In the genomic region with DNA sequence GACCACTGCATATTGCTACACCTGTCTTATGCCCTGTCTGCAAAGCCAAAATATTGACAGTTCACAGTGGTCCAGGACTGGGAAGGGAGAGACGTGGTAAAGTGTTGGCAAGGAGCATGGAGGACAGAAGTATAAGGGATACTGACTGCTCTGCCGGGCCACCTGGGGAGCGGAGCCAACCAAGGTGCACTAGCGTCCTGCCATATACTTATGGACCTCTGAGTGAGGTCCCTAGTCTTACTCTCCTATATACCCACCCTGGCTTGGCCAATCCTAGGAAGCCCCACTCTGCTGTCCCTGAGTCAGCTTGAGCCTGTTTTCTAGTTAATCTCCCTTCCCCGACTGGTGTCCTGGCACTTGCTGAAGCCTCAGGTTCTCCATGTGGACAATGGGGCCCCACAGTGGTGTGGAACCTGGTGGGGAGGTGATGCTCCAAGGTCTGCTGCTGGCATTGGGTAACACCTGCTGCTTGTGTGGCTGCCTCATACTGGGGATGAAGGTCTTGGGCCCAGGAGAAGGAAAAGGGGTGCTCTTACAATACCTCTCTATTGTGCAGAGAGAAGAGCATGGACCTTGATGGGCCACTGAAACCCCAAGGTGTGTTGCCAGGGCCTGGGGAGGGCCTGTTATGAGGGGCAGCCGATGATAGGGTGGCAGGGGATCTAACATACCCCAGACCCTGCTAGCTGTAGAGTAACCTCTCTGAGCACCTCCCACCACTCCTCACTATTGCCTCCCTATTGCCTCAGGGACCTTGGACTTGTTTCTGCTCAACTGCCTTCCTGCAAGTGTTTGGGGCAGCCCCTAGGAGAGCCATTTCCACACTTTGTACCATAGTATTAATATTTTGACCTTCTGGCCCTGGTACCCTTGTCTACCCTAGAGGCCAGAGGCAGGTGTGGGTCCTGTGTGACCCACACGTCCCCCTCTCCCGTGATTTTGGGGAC, we compare ENCODE assay signal across 18 cellular contexts. TPM values are rescaled to one million over a fixed set of nuclear protein-coding genes. Genes with fewer than 3 reads are reported as not detected.
DNase-seq lines count a peak whose midpoint lies in the region; ATAC-seq, FAIRE-seq and TF ChIP-seq lines count a peak whose summit lies in the region.
"Had no signal": no experiment of that assay in that cellular context is flagged by ENCODE, and none has a peak within 500 bp of the region (broad histone marks: within the 10 kb centered on the region; RNA-seq: fewer than 3 reads in every experiment).

No MANE protein-coding gene starts in this region.

- ATAC-seq in DND-41 (ENCODE audit: insufficient read depth, low read depth) (no peak), HG03565 (IDR thresholded peaks at IDR 0.05; ENCODE audit: unreplicated experiment) (no peak)
- ATAC-seq in activated CD8-positive, alpha-beta T cell treated with anti-CD3 and anti-CD28 coated beads for 36 hours = no peak

- H3K4me3 ChIP-seq in BLaER1 (0 out of 2 replicates have a peak overlapping the region, but pooled peaks have one; percentile 65), DND-41 (ENCODE audit: low read depth in 1 of 2, low read length in 2 of 2) (no peak overlapping the region), kidney (ENCODE audit: low read length in 2 of 2) (no peak overlapping the region), WERI-Rb-1 (ENCODE audit: low read depth, low read length) (no peak overlapping the region)

- H3K79me2 ChIP-seq in DND-41 (ENCODE audit: insufficient read depth, low read length) = no peaks in the 10 kb centered on the region

- TF ChIP-seq CTCF in DND-41 (IDR thresholded peaks at IDR 0.05; ENCODE audit: borderline replicate concordance, extremely low read depth, low read length, poor library complexity, severe bottlenecking) (no peak), kidney (IDR thresholded peaks at IDR 0.05; ENCODE audit: borderline replicate concordance, extremely low read depth, insufficient read depth) (no peak), WERI-Rb-1 (IDR thresholded peaks at IDR 0.05; ENCODE audit: low read depth, low read length) (no peak), GM13976 (IDR thresholded peaks at IDR 0.05; ENCODE audit: borderline replicate concordance, control extremely low read depth, extremely low read depth, insufficient read depth, missing control alignments) (no peak)
- TF ChIP-seq CTCF in activated CD8-positive, alpha-beta T cell treated with anti-CD3 and anti-CD28 coated beads for 36 hours (IDR thresholded peaks at IDR 0.05) = no peak

- H4K20me1 ChIP-seq in BLaER1 = no peaks in the 10 kb centered on the region
- no peaks in the 10 kb centered on the region for H4K20me1 ChIP-seq in DND-41 (ENCODE audit: insufficient read depth, low read length)

- peaks cover 8% of the 10 kb centered on the region for H3K4me1 Mint-ChIP-seq in activated CD8-positive, alpha-beta T cell treated with anti-CD3 and anti-CD28 coated beads for 36 hours (ENCODE audit: low read depth)

- in situ Hi-C loops in GM13976 (cut with MboI; ENCODE audit: low sequenced_read_pairs, unreplicated experiment) = no loop called here

- H3K27me3 Mint-ChIP-seq in activated CD8-positive, alpha-beta T cell treated with anti-CD3 and anti-CD28 coated beads for 36 hours = peaks cover 11% of the 10 kb centered on the region

- H3K9me3 ChIP-seq in BLaER1 (no peaks in the 10 kb centered on the region), DND-41 (ENCODE audit: insufficient read depth, low read length, severe bottlenecking) (no peaks in the 10 kb centered on the region), kidney (ENCODE audit: control insufficient read depth in 1 of 2, low read length in 2 of 2) (no peaks in the 10 kb centered on the region), WERI-Rb-1 (ENCODE audit: severe bottlenecking) (no peaks in the 10 kb centered on the region)
- H3K9me3 ChIP-seq: pancreas, Peyer's patch, thoracic aorta had no signal

- CTCF ChIA-PET in activated CD8-positive, alpha-beta T cell treated with anti-CD3 and anti-CD28 coated beads for 36 hours (lab: Charles Lee) = interaction anchor here (1.5 to 2.6 kb wide), 2 partner anchors 17 kb away, joined by 4 to 12 read pairs; a partner anchor contains a TSS

- H3K4me2 ChIP-seq in BLaER1 = peak overlapping the region; percentile 89
- H3K4me2 ChIP-seq in DND-41 (ENCODE audit: insufficient read depth, low read length) = peak overlapping the region; percentile 88; the same call in 1 of the 2 replicates

- H3K9ac ChIP-seq in BLaER1 (peak overlapping the region; percentile 81), DND-41 (ENCODE audit: low read depth, low read length) (peak overlapping the region; percentile 64; the same call in 1 of the 2 replicates), kidney (ENCODE audit: low read length in 2 of 2) (no peak overlapping the region)

- H3K4me1 ChIP-seq in BLaER1 (peaks cover 28% of the 10 kb centered on the region), DND-41 (ENCODE audit: insufficient read depth, low read length) (peaks cover 20% of the 10 kb centered on the region), kidney (ENCODE audit: control insufficient read depth in 1 of 2, insufficient read depth in 1 of 2, low read depth in 1 of 2, low read length in 2 of 2) (peaks cover 0 to 2% of the 10 kb centered on the region in 2 donors)

- H3K27ac Mint-ChIP-seq in activated CD8-positive, alpha-beta T cell treated with anti-CD3 and anti-CD28 coated beads for 36 hours = no peak overlapping the region

- H3K27me3 ChIP-seq in BLaER1 (no peaks in the 10 kb centered on the region), DND-41 (ENCODE audit: insufficient read depth, low read length, poor library complexity) (peaks cover 6% of the 10 kb centered on the region), WERI-Rb-1 (ENCODE audit: insufficient read depth, low read depth, severe bottlenecking) (no peaks in the 10 kb centered on the region)
- H3K27me3 ChIP-seq: pancreas had no signal

- intact Hi-C loops in activated CD8-positive, alpha-beta T cell treated with anti-CD3 and anti-CD28 coated beads for 36 hours (cut with micrococcal nuclease) = no loop called here
- intact Hi-C loops in kidney (cut with DNase I) = no loop called here

- peak overlapping the region; percentile 76 for H3K4me3 Mint-ChIP-seq in activated CD8-positive, alpha-beta T cell treated with anti-CD3 and anti-CD28 coated beads for 36 hours

- no peaks in the 10 kb centered on the region for H3K9me3 Mint-ChIP-seq in activated CD8-positive, alpha-beta T cell treated with anti-CD3 and anti-CD28 coated beads for 36 hours

- H3K36me3 ChIP-seq in BLaER1 (no peaks in the 10 kb centered on the region), DND-41 (ENCODE audit: insufficient read depth, low read length) (no peaks in the 10 kb centered on the region), kidney (ENCODE audit: control insufficient read depth in 1 of 2, insufficient read depth in 2 of 2, low read length in 2 of 2) (no peaks in the 10 kb centered on the region), WERI-Rb-1 (no peaks in the 10 kb centered on the region)
- H3K36me3 ChIP-seq: pancreas, Peyer's patch, thoracic aorta had no signal

- no peak for FAIRE-seq in kidney (lab: Jason Lieb, UNC)
- FAIRE-seq: pancreas had no signal

- POLR2A ChIA-PET in activated CD8-positive, alpha-beta T cell treated with anti-CD3 and anti-CD28 coated beads for 36 hours (lab: Charles Lee) = interaction anchor here (2.3 kb wide), 1 partner anchor 16 kb away, joined by 13 read pairs; a partner anchor contains a TSS

- peak overlapping the region; percentile 94 for H3K27ac ChIP-seq in BLaER1
- no peak overlapping the region for H3K27ac ChIP-seq in DND-41 (ENCODE audit: low read length)
- no peak overlapping the region for H3K27ac ChIP-seq in kidney (ENCODE audit: low read depth in 2 of 2, low read length in 2 of 2)
- H3K27ac ChIP-seq in WERI-Rb-1 = no peak overlapping the region
- H3K27ac ChIP-seq: pancreas, Peyer's patch, thoracic aorta had no signal

- no peaks in the 10 kb centered on the region for H3K36me3 Mint-ChIP-seq in activated CD8-positive, alpha-beta T cell treated with anti-CD3 and anti-CD28 coated beads for 36 hours (ENCODE audit: low read depth)

- no peak overlapping the region for H2AFZ ChIP-seq in DND-41 (ENCODE audit: low read depth, low read length)

- no peak for DNase-seq in DND-41
- DNase-seq in activated CD8-positive, alpha-beta T cell treated with anti-CD3 and anti-CD28 coated beads for 36 hours = no peak
- peak; percentile 32 for DNase-seq in kidney
- no peak for DNase-seq in WERI-Rb-1
- DNase-seq in GM13976 (ENCODE audit: low spot score) = no peak
- DNase-seq in NCI-H2029 treated with DMSO at 0.1 percent for 48 hours (lab: John Stamatoyannopoulos, UW) = no peak
- DNase-seq: amygdala; central memory CD4-positive, alpha-beta T cell; effector memory CD4-positive, alpha-beta T cell; HCEC 1CT; hippocampal formation; left cardiac atrium; pancreas; Peyer's patch; stimulated activated CD4-positive, alpha-beta T cell treated with anti-CD3 and anti-CD28 coated beads, Interleukin-4, amount 100 ng/mL, for 1 hour had no signal

RNA-seq across cellular contexts. Expression of a gene that starts 6.7 kb away (rescaled TPM):
- total RNA-seq in activated CD8-positive, alpha-beta T cell treated with anti-CD3 and anti-CD28 coated beads for 36 hours = 100 to 1,000 TPM; 527 to 550 TPM
- 229 TPM for total RNA-seq in kidney
- polyA plus RNA-seq in kidney (ENCODE audit: insufficient read depth, low read depth, low replicate concordance) = 191 TPM

RNA-seq across cellular contexts. Expression of a gene that starts 17.5 kb away (rescaled TPM):
- 1 to 10 TPM; 7.4 to 7.9 TPM for total RNA-seq in activated CD8-positive, alpha-beta T cell treated with anti-CD3 and anti-CD28 coated beads for 36 hours
- 16.9 TPM for total RNA-seq in kidney
- polyA plus RNA-seq in kidney (ENCODE audit: insufficient read depth, low read depth, low replicate concordance) = 7.7 TPM

RNA-seq across cellular contexts. Expression of a gene that starts 17.8 kb away (rescaled TPM):
- 10 to 100 TPM; 88.3 to 90.0 TPM for total RNA-seq in activated CD8-positive, alpha-beta T cell treated with anti-CD3 and anti-CD28 coated beads for 36 hours
- total RNA-seq in kidney = 142 TPM
- polyA plus RNA-seq in kidney (ENCODE audit: insufficient read depth, low read depth, low replicate concordance) = 294 TPM

RNA-seq across cellular contexts. Expression of a gene that starts 21.3 kb away (rescaled TPM):
- total RNA-seq in activated CD8-positive, alpha-beta T cell treated with anti-CD3 and anti-CD28 coated beads for 36 hours = 100 to 1,000 TPM; 107 to 114 TPM
- total RNA-seq in kidney = 60.4 TPM
- 98.0 TPM for polyA plus RNA-seq in kidney (ENCODE audit: insufficient read depth, low read depth, low replicate concordance)

RNA-seq across cellular contexts. Expression of a gene that starts 25.3 kb away (rescaled TPM):
- total RNA-seq in activated CD8-positive, alpha-beta T cell treated with anti-CD3 and anti-CD28 coated beads for 36 hours = 10 to 100 TPM; 21.7 to 26.6 TPM
- total RNA-seq in kidney = 10.8 TPM
- 41.5 TPM for polyA plus RNA-seq in kidney (ENCODE audit: insufficient read depth, low read depth, low replicate concordance)

Comparison
In these comparisons a context has a peak if more than half of its experiments do, and no peak if none do; other contexts are left out.
1. H3K9ac ChIP-seq: peak in BLaER1 (single experiment) and DND-41 (single experiment); none in kidney (0 of 2).